ENCODE assay signal across 23 cellular contexts in genomic region chr1:41576620-41577019, GRCh38.
A peak's percentile ranks its signal among the peaks of the same experiment; 100 is the strongest.
DNase-seq lines count a peak whose midpoint lies in the region; ATAC-seq and TF ChIP-seq lines count a peak whose summit lies in the region.
"Had no signal": no experiment of that assay in that cellular context is flagged by ENCODE, and none has a peak within 500 bp of the region (broad histone marks: within the 10 kb centered on the region; RNA-seq: fewer than 3 reads in every experiment).

No MANE protein-coding gene starts in this region.

- H3K27me3 Mint-ChIP-seq in activated CD8-positive, alpha-beta memory T cell treated with anti-CD3 and anti-CD28 coated beads, Interleukin-2, amount 10 ng/mL, durations not matched to agents 7 days and 5 days = no peaks in the 10 kb centered on the region
- H3K27me3 Mint-ChIP-seq in stimulated activated memory B cell treated with anti-CD40 and anti-IgM and Interleukin-4, amounts not matched to agents 10 μg/mL and 1 μg/mL and 100 μg/mL, for 72 hours = no peaks in the 10 kb centered on the region
- no peaks in the 10 kb centered on the region for H3K27me3 Mint-ChIP-seq in chondrocyte (ENCODE audit: low read depth)
- H3K27me3 Mint-ChIP-seq: activated naive CD8-positive, alpha-beta T cell treated with anti-CD3 and anti-CD28 coated beads, Interleukin-2, amount 10 ng/mL, durations not matched to agents 7 days and 5 days had no signal

- no peak overlapping the region for H3K9ac ChIP-seq in OCI-LY1 (ENCODE audit: low read length)

- H2AFZ ChIP-seq in OCI-LY1 (ENCODE audit: low read length) = no peak overlapping the region

- H3F3A ChIP-seq in OCI-LY1 (ENCODE audit: insufficient read depth, low read length) = no peaks in the 10 kb centered on the region

- H3K36me3 Mint-ChIP-seq in activated CD8-positive, alpha-beta memory T cell treated with anti-CD3 and anti-CD28 coated beads, Interleukin-2, amount 10 ng/mL, durations not matched to agents 7 days and 5 days = peaks cover 3% of the 10 kb centered on the region
- H3K36me3 Mint-ChIP-seq in stimulated activated memory B cell treated with anti-CD40 and anti-IgM and Interleukin-4, amounts not matched to agents 10 μg/mL and 1 μg/mL and 100 μg/mL, for 72 hours = peaks cover 51% of the 10 kb centered on the region
- peaks cover 1% of the 10 kb centered on the region for H3K36me3 Mint-ChIP-seq in chondrocyte (ENCODE audit: low read depth)

- H3K4me3 ChIP-seq in OCI-LY1 (ENCODE audit: low read depth, low read length, poor library complexity, severe bottlenecking) (no peak overlapping the region), fibroblast of mammary gland (ENCODE audit: control insufficient read depth, low read depth, low read length) (no peak overlapping the region)
- H3K4me3 ChIP-seq: K562, SJCRH30 had no signal

- H3K36me3 ChIP-seq in OCI-LY1 (ENCODE audit: insufficient read depth, low read length) = no peaks in the 10 kb centered on the region
- H3K36me3 ChIP-seq: SJCRH30 had no signal

- TF ChIP-seq CTCF in OCI-LY1 (IDR thresholded peaks at IDR 0.05; ENCODE audit: low read length) (no peak), fibroblast of mammary gland (conservative IDR thresholded peaks at IDR 0.05; ENCODE audit: control insufficient read depth, insufficient read depth, low read depth, low read length) (no peak), chondrocyte (IDR thresholded peaks at IDR 0.05) (no peak)

- intact Hi-C loops in Right ventricle myocardium inferior (cut with DNase I) = loop anchor here (5.0 kb wide), 1 partner anchor 221 kb away; no protein-coding TSS in a partner anchor

- H3K4me2 ChIP-seq in OCI-LY1 (ENCODE audit: low read length) = no peak overlapping the region

- H3K27me3 ChIP-seq in OCI-LY1 (ENCODE audit: insufficient read depth, low read length) = no peaks in the 10 kb centered on the region
- H3K27me3 ChIP-seq: SJCRH30 had no signal

- H3K79me2 ChIP-seq in OCI-LY1 (ENCODE audit: insufficient read depth, low read length) = no peaks in the 10 kb centered on the region

- no peaks in the 10 kb centered on the region for H3K9me2 ChIP-seq in OCI-LY1 (ENCODE audit: low read depth, low read length)

- H3K27ac Mint-ChIP-seq in activated CD8-positive, alpha-beta memory T cell treated with anti-CD3 and anti-CD28 coated beads, Interleukin-2, amount 10 ng/mL, durations not matched to agents 7 days and 5 days = no peak overlapping the region
- H3K27ac Mint-ChIP-seq in stimulated activated memory B cell treated with anti-CD40 and anti-IgM and Interleukin-4, amounts not matched to agents 10 μg/mL and 1 μg/mL and 100 μg/mL, for 72 hours = peak overlapping the region; percentile 13
- no peak overlapping the region for H3K27ac Mint-ChIP-seq in chondrocyte (ENCODE audit: unreplicated experiment)
- H3K27ac Mint-ChIP-seq: activated naive CD8-positive, alpha-beta T cell treated with anti-CD3 and anti-CD28 coated beads, Interleukin-2, amount 10 ng/mL, durations not matched to agents 7 days and 5 days had no signal

- peaks cover 28% of the 10 kb centered on the region for H3K4me1 ChIP-seq in OCI-LY1 (ENCODE audit: insufficient read depth, low read length, severe bottlenecking)
- H3K4me1 ChIP-seq: SJCRH30 had no signal

- no peak for ATAC-seq in activated CD8-positive, alpha-beta memory T cell treated with anti-CD3 and anti-CD28 coated beads, Interleukin-2, amount 10 ng/mL, durations not matched to agents 7 days and 5 days
- no peak for ATAC-seq in stimulated activated memory B cell treated with anti-CD40 and anti-IgM and Interleukin-4, amounts not matched to agents 10 μg/mL and 1 μg/mL and 100 μg/mL, for 72 hours
- ATAC-seq in Right ventricle myocardium inferior = no peak
- ATAC-seq: K562, Panc1 had no signal

- H3K27ac ChIP-seq in OCI-LY1 (ENCODE audit: low read depth, low read length, poor library complexity, severe bottlenecking) = peak overlapping the region; percentile 30
- H3K27ac ChIP-seq: SJCRH30, WERI-Rb-1 had no signal

- no peaks in the 10 kb centered on the region for H4K20me1 ChIP-seq in OCI-LY1 (ENCODE audit: insufficient read depth, low read length)

- no peak overlapping the region for H3K4me3 Mint-ChIP-seq in activated CD8-positive, alpha-beta memory T cell treated with anti-CD3 and anti-CD28 coated beads, Interleukin-2, amount 10 ng/mL, durations not matched to agents 7 days and 5 days
- H3K4me3 Mint-ChIP-seq in stimulated activated memory B cell treated with anti-CD40 and anti-IgM and Interleukin-4, amounts not matched to agents 10 μg/mL and 1 μg/mL and 100 μg/mL, for 72 hours = no peak overlapping the region
- H3K4me3 Mint-ChIP-seq in chondrocyte (ENCODE audit: unreplicated experiment) = no peak overlapping the region
- H3K4me3 Mint-ChIP-seq: activated naive CD8-positive, alpha-beta T cell treated with anti-CD3 and anti-CD28 coated beads, Interleukin-2, amount 10 ng/mL, durations not matched to agents 7 days and 5 days had no signal

- peak; percentile 35 for DNase-seq in activated CD8-positive, alpha-beta memory T cell treated with anti-CD3 and anti-CD28 coated beads, Interleukin-2, amount 10 ng/mL, durations not matched to agents 7 days and 5 days
- no peak for DNase-seq in activated CD8-positive, alpha-beta memory T cell treated with anti-CD3 and anti-CD28 coated beads, Interleukin-2, amount 50 U/mL, for 48 hours
- DNase-seq in fibroblast of mammary gland (ENCODE audit: low read depth) (peak; percentile 53), CD1c-positive myeloid dendritic cell (ENCODE audit: extremely low spot score) (no peak), Right ventricle myocardium inferior (ENCODE audit: missing footprints) (no peak), chondrocyte (ENCODE audit: low spot score) (no peak)
- DNase-seq: activated naive CD8-positive, alpha-beta T cell treated with anti-CD3 and anti-CD28 coated beads, Interleukin-2, amount 10 ng/mL, durations not matched to agents 7 days and 5 days; C1 segment of cervical spinal cord; Calu3; EL; mesendoderm; MM.1S; NCI-H1436 treated with DMSO at 0.1 percent for 48 hours; NCI-H524; NK-92 treated with Interleukin-12 subunit alpha and Interleukin-12 subunit beta, amount 100 ng/mL, for 24 hours; nucleus accumbens; retina; SJCRH30; WERI-Rb-1 had no signal

- CTCF ChIA-PET in activated CD8-positive, alpha-beta memory T cell treated with anti-CD3 and anti-CD28 coated beads, Interleukin-2, amount 10 ng/mL, durations not matched to agents 7 days and 5 days (lab: Charles Lee) = interaction anchor here (3.5 to 8.2 kb wide), 2 partner anchors 236 to 597 kb away, joined by 16 to 65 read pairs; no protein-coding TSS in a partner anchor

- no peaks in the 10 kb centered on the region for H3K9me3 Mint-ChIP-seq in activated CD8-positive, alpha-beta memory T cell treated with anti-CD3 and anti-CD28 coated beads, Interleukin-2, amount 10 ng/mL, durations not matched to agents 7 days and 5 days (ENCODE audit: low read depth)
- no peaks in the 10 kb centered on the region for H3K9me3 Mint-ChIP-seq in stimulated activated memory B cell treated with anti-CD40 and anti-IgM and Interleukin-4, amounts not matched to agents 10 μg/mL and 1 μg/mL and 100 μg/mL, for 72 hours
- H3K9me3 Mint-ChIP-seq in chondrocyte (ENCODE audit: low read depth) = no peaks in the 10 kb centered on the region
- H3K9me3 Mint-ChIP-seq: activated naive CD8-positive, alpha-beta T cell treated with anti-CD3 and anti-CD28 coated beads, Interleukin-2, amount 10 ng/mL, durations not matched to agents 7 days and 5 days had no signal

- no peaks in the 10 kb centered on the region for H3K9me3 ChIP-seq in OCI-LY1 (ENCODE audit: low read length)
- H3K9me3 ChIP-seq: SJCRH30 had no signal

- H3K4me1 Mint-ChIP-seq in activated CD8-positive, alpha-beta memory T cell treated with anti-CD3 and anti-CD28 coated beads, Interleukin-2, amount 10 ng/mL, durations not matched to agents 7 days and 5 days = peaks cover 25% of the 10 kb centered on the region
- H3K4me1 Mint-ChIP-seq in stimulated activated memory B cell treated with anti-CD40 and anti-IgM and Interleukin-4, amounts not matched to agents 10 μg/mL and 1 μg/mL and 100 μg/mL, for 72 hours = peaks cover 37% of the 10 kb centered on the region
- no peaks in the 10 kb centered on the region for H3K4me1 Mint-ChIP-seq in chondrocyte (ENCODE audit: low read depth)

Comparison
In these comparisons a context has a peak if more than half of its experiments do, and no peak if none do; other contexts are left out.
1. DNase-seq: peak in activated CD8-positive, alpha-beta memory T cell treated with anti-CD3 and anti-CD28 coated beads, Interleukin-2, amount 10 ng/mL, durations not matched to agents 7 days and 5 days (single experiment) and fibroblast of mammary gland (single experiment); none in activated CD8-positive, alpha-beta memory T cell treated with anti-CD3 and anti-CD28 coated beads, Interleukin-2, amount 50 U/mL, for 48 hours (single experiment), CD1c-positive myeloid dendritic cell (single experiment), Right ventricle myocardium inferior (single experiment) and chondrocyte (single experiment).